ENCODE assay signal across 1 cellular context in the genomic region with DNA sequence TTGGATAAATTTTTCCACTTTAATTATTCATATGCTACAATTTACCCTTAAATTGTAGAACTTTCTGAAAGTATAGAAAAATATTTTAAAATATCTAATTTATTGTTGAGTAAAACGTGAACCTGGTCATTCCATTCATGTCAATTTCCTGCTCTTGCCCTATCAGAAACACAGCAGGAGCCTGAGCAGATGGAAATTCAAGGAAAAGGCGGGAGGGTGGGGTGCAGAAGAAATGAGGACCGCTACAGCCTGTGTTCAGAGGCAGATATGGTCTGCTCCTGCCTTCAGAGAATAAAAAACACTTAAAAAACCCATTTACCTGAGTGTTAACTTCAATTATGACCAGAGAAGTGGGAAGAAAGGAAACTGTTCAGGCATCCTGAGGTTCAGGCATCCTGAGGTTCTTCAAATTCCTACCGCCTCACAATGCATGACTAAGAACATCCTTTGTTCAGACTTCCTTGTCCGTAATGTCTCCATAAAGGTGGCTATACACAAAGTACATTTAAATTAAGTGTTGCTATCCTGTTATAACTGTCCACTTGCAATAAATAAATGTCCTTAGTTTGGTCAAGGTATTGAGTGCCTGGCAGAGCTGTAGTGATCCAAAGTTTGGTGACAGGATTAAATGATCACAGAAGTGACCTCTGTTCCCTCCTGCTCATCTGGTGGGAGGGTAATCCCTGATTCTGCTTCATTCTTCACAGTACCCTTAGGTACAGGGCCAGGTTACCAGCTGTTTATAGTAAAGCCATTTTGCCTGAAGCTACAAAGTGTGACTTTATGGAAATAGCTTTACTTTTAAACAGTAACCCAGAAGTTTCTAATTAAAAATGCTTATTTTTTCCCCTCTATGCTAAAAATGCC.
TF ChIP-seq lines count a peak whose summit lies in the region.

No MANE protein-coding gene starts in this region.

TF ChIP-seq in K562, 482 proteins besides CTCF, POLR2A, EP300 and RAD21 (continued from another document):
- TF ChIP-seq, protein P1, sequence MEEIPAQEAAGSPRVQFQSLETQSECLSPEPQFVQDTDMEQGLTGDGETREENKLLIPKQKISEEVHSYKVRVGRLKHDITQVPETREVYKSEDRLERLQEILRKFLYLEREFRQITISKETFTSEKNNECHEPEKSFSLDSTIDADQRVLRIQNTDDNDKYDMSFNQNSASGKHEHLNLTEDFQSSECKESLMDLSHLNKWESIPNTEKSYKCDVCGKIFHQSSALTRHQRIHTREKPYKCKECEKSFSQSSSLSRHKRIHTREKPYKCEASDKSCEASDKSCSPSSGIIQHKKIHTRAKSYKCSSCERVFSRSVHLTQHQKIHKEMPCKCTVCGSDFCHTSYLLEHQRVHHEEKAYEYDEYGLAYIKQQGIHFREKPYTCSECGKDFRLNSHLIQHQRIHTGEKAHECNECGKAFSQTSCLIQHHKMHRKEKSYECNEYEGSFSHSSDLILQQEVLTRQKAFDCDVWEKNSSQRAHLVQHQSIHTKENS (CRISPR knock-in tag; IDR thresholded peaks at IDR 0.05): no peak
- TF ChIP-seq ATF1 (CRISPR knock-in tag; IDR thresholded peaks at IDR 0.05) (no peak), ATF1 (tag; IDR thresholded peaks at IDR 0.05) (no peak), IRF2 (CRISPR knock-in tag; IDR thresholded peaks at IDR 0.05) (no peak), LARP7 (IDR thresholded peaks at IDR 0.05) (no peak), MBD2 (IDR thresholded peaks at IDR 0.05; ENCODE audit: borderline replicate concordance, low read depth) (no peak), SMARCA4 (IDR thresholded peaks at IDR 0.05) (no peak), ESRRA (IDR thresholded peaks at IDR 0.05; ENCODE audit: borderline replicate concordance, low read depth) (no peak), KDM2B (CRISPR knock-in tag; IDR thresholded peaks at IDR 0.05) (no peak), JUN (IDR thresholded peaks at IDR 0.05; ENCODE audit: borderline replicate concordance, low read depth, low read length) (no peak), JUN (CRISPR knock-in tag; IDR thresholded peaks at IDR 0.05; ENCODE audit: borderline replicate concordance) (no peak), ZNF707 (CRISPR knock-in tag; conservative IDR thresholded peaks at IDR 0.05) (no peak), ADNP (tag; IDR thresholded peaks at IDR 0.05) (no peak)
- TF ChIP-seq, protein P2, sequence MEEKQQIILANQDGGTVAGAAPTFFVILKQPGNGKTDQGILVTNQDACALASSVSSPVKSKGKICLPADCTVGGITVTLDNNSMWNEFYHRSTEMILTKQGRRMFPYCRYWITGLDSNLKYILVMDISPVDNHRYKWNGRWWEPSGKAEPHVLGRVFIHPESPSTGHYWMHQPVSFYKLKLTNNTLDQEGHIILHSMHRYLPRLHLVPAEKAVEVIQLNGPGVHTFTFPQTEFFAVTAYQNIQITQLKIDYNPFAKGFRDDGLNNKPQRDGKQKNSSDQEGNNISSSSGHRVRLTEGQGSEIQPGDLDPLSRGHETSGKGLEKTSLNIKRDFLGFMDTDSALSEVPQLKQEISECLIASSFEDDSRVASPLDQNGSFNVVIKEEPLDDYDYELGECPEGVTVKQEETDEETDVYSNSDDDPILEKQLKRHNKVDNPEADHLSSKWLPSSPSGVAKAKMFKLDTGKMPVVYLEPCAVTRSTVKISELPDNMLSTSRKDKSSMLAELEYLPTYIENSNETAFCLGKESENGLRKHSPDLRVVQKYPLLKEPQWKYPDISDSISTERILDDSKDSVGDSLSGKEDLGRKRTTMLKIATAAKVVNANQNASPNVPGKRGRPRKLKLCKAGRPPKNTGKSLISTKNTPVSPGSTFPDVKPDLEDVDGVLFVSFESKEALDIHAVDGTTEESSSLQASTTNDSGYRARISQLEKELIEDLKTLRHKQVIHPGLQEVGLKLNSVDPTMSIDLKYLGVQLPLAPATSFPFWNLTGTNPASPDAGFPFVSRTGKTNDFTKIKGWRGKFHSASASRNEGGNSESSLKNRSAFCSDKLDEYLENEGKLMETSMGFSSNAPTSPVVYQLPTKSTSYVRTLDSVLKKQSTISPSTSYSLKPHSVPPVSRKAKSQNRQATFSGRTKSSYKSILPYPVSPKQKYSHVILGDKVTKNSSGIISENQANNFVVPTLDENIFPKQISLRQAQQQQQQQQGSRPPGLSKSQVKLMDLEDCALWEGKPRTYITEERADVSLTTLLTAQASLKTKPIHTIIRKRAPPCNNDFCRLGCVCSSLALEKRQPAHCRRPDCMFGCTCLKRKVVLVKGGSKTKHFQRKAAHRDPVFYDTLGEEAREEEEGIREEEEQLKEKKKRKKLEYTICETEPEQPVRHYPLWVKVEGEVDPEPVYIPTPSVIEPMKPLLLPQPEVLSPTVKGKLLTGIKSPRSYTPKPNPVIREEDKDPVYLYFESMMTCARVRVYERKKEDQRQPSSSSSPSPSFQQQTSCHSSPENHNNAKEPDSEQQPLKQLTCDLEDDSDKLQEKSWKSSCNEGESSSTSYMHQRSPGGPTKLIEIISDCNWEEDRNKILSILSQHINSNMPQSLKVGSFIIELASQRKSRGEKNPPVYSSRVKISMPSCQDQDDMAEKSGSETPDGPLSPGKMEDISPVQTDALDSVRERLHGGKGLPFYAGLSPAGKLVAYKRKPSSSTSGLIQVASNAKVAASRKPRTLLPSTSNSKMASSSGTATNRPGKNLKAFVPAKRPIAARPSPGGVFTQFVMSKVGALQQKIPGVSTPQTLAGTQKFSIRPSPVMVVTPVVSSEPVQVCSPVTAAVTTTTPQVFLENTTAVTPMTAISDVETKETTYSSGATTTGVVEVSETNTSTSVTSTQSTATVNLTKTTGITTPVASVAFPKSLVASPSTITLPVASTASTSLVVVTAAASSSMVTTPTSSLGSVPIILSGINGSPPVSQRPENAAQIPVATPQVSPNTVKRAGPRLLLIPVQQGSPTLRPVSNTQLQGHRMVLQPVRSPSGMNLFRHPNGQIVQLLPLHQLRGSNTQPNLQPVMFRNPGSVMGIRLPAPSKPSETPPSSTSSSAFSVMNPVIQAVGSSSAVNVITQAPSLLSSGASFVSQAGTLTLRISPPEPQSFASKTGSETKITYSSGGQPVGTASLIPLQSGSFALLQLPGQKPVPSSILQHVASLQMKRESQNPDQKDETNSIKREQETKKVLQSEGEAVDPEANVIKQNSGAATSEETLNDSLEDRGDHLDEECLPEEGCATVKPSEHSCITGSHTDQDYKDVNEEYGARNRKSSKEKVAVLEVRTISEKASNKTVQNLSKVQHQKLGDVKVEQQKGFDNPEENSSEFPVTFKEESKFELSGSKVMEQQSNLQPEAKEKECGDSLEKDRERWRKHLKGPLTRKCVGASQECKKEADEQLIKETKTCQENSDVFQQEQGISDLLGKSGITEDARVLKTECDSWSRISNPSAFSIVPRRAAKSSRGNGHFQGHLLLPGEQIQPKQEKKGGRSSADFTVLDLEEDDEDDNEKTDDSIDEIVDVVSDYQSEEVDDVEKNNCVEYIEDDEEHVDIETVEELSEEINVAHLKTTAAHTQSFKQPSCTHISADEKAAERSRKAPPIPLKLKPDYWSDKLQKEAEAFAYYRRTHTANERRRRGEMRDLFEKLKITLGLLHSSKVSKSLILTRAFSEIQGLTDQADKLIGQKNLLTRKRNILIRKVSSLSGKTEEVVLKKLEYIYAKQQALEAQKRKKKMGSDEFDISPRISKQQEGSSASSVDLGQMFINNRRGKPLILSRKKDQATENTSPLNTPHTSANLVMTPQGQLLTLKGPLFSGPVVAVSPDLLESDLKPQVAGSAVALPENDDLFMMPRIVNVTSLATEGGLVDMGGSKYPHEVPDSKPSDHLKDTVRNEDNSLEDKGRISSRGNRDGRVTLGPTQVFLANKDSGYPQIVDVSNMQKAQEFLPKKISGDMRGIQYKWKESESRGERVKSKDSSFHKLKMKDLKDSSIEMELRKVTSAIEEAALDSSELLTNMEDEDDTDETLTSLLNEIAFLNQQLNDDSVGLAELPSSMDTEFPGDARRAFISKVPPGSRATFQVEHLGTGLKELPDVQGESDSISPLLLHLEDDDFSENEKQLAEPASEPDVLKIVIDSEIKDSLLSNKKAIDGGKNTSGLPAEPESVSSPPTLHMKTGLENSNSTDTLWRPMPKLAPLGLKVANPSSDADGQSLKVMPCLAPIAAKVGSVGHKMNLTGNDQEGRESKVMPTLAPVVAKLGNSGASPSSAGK (IDR thresholded peaks at IDR 0.05): no peak
- TF ChIP-seq, protein P3, sequence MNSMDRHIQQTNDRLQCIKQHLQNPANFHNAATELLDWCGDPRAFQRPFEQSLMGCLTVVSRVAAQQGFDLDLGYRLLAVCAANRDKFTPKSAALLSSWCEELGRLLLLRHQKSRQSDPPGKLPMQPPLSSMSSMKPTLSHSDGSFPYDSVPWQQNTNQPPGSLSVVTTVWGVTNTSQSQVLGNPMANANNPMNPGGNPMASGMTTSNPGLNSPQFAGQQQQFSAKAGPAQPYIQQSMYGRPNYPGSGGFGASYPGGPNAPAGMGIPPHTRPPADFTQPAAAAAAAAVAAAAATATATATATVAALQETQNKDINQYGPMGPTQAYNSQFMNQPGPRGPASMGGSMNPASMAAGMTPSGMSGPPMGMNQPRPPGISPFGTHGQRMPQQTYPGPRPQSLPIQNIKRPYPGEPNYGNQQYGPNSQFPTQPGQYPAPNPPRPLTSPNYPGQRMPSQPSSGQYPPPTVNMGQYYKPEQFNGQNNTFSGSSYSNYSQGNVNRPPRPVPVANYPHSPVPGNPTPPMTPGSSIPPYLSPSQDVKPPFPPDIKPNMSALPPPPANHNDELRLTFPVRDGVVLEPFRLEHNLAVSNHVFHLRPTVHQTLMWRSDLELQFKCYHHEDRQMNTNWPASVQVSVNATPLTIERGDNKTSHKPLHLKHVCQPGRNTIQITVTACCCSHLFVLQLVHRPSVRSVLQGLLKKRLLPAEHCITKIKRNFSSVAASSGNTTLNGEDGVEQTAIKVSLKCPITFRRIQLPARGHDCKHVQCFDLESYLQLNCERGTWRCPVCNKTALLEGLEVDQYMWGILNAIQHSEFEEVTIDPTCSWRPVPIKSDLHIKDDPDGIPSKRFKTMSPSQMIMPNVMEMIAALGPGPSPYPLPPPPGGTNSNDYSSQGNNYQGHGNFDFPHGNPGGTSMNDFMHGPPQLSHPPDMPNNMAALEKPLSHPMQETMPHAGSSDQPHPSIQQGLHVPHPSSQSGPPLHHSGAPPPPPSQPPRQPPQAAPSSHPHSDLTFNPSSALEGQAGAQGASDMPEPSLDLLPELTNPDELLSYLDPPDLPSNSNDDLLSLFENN (IDR thresholded peaks at IDR 0.05; ENCODE audit: low read depth in 2 of 2, low read length in 2 of 2): no peak
- TF ChIP-seq, protein P4, sequence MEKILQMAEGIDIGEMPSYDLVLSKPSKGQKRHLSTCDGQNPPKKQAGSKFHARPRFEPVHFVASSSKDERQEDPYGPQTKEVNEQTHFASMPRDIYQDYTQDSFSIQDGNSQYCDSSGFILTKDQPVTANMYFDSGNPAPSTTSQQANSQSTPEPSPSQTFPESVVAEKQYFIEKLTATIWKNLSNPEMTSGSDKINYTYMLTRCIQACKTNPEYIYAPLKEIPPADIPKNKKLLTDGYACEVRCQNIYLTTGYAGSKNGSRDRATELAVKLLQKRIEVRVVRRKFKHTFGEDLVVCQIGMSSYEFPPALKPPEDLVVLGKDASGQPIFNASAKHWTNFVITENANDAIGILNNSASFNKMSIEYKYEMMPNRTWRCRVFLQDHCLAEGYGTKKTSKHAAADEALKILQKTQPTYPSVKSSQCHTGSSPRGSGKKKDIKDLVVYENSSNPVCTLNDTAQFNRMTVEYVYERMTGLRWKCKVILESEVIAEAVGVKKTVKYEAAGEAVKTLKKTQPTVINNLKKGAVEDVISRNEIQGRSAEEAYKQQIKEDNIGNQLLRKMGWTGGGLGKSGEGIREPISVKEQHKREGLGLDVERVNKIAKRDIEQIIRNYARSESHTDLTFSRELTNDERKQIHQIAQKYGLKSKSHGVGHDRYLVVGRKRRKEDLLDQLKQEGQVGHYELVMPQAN (IDR thresholded peaks at IDR 0.05; ENCODE audit: borderline replicate concordance): no peak
- TF ChIP-seq, protein P5, sequence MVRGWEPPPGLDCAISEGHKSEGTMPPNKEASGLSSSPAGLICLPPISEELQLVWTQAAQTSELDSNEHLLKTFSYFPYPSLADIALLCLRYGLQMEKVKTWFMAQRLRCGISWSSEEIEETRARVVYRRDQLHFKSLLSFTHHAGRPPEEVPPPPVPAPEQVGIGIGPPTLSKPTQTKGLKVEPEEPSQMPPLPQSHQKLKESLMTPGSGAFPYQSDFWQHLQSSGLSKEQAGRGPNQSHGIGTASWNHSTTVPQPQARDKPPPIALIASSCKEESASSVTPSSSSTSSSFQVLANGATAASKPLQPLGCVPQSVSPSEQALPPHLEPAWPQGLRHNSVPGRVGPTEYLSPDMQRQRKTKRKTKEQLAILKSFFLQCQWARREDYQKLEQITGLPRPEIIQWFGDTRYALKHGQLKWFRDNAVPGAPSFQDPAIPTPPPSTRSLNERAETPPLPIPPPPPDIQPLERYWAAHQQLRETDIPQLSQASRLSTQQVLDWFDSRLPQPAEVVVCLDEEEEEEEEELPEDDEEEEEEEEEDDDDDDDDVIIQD (CRISPR knock-in tag; IDR thresholded peaks at IDR 0.05): no peak
- TF ChIP-seq, protein P6, sequence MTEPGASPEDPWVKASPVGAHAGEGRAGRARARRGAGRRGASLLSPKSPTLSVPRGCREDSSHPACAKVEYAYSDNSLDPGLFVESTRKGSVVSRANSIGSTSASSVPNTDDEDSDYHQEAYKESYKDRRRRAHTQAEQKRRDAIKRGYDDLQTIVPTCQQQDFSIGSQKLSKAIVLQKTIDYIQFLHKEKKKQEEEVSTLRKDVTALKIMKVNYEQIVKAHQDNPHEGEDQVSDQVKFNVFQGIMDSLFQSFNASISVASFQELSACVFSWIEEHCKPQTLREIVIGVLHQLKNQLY (CRISPR knock-in tag; conservative IDR thresholded peaks at IDR 0.05): no peak
